ENCODE assay signal across 16 cellular contexts in genomic region chr13:30715837-30716236, GRCh38. TPM values are rescaled to one million over a fixed set of nuclear protein-coding genes. Genes with fewer than 3 reads are reported as not detected.
A peak's percentile ranks its signal among the peaks of the same experiment; 100 is the strongest.
DNase-seq lines count a peak whose midpoint lies in the region; ATAC-seq and TF ChIP-seq lines count a peak whose summit lies in the region.
"Had no signal": no experiment of that assay in that cellular context is flagged by ENCODE, and none has a peak within 500 bp of the region (broad histone marks: within the 10 kb centered on the region; RNA-seq: fewer than 3 reads in every experiment).

No MANE protein-coding gene starts in this region.

- DNase-seq in CD14-positive monocyte (ENCODE audit: low spot score) (no peak), cardiac fibroblast (ENCODE audit: low read depth in 2 of 2) (peak; percentile 52 to 58), left ventricle myocardium inferior (peak; percentile 76), ureter (ENCODE audit: low spot score) (peak; percentile 42), stomach (no peak), HK-2 (ENCODE audit: unreplicated experiment) (no peak)
- DNase-seq: Caco-2, DMS53, KBM-7, NCI-H1105 treated with DMSO at 0.1 percent for 48 hours, NCI-H187 treated with DMSO at 0.1 percent for 48 hours, NCI-H2171, NCI-H446 treated with DMSO at 0.1 percent for 48 hours, NCI-H774, SHP77 had no signal

- no peak for ATAC-seq in GM21447 (IDR thresholded peaks at IDR 0.05; ENCODE audit: unreplicated experiment)

- peaks cover 34 to 46% (median 44%) of the 10 kb centered on the region in 3 donors for H3K27me3 Mint-ChIP-seq in CD14-positive monocyte (ENCODE audit: low read depth in 3 of 3)

- intact Hi-C loops in CD14-positive monocyte (cut with micrococcal nuclease) (loop anchor here in 1 of 2 donors (5.0 kb wide), 1 partner anchor 44 kb away; no protein-coding TSS in a partner anchor), left ventricle myocardium inferior (cut with micrococcal nuclease) (no loop called here), stomach (cut with DNase I; ENCODE audit: low total_unique reads) (no loop called here)

- no peak for TF ChIP-seq POLR2A in stomach (IDR thresholded peaks at IDR 0.05)

- peaks cover 30% of the 10 kb centered on the region for H3K4me1 ChIP-seq in left ventricle myocardium inferior
- peaks cover 0 to 11% (median 0%) of the 10 kb centered on the region in 4 donors for H3K4me1 ChIP-seq in stomach
- H3K4me1 ChIP-seq: Caco-2 had no signal

- peak overlapping the region in 1 of 2 donors; percentile 59 for H3K4me3 Mint-ChIP-seq in CD14-positive monocyte

- H3K27ac Mint-ChIP-seq in CD14-positive monocyte: peak overlapping the region in 6 of 7 donors; percentile 55 to 99 (median 72)

- H3K9me3 ChIP-seq in left ventricle myocardium inferior (replicated peaks): no peaks in the 10 kb centered on the region
- no peaks in the 10 kb centered on the region for H3K9me3 ChIP-seq in stomach
- H3K9me3 ChIP-seq: Caco-2 had no signal

- WGBS in stomach, 5 donors: 58 to 78% (median 73%) methylated on average over 4 of the region's 4 CpGs

- peaks cover 12 to 26% of the 10 kb centered on the region in 2 donors for H3K36me3 Mint-ChIP-seq in CD14-positive monocyte

- TF ChIP-seq CTCF in CD14-positive monocyte (IDR thresholded peaks at IDR 0.05) (no peak), cardiac fibroblast (IDR thresholded peaks at IDR 0.05; ENCODE audit: low read depth, low read length) (no peak), left ventricle myocardium inferior (IDR thresholded peaks at IDR 0.05; ENCODE audit: borderline replicate concordance) (no peak), stomach (IDR thresholded peaks at IDR 0.05) (no peak)

- peaks cover 95% of the 10 kb centered on the region for H3K4me1 Mint-ChIP-seq in CD14-positive monocyte

- H3K27me3 ChIP-seq in left ventricle myocardium inferior (ENCODE audit: low read depth) (no peaks in the 10 kb centered on the region), stomach (no peaks in the 10 kb centered on the region)

- no peak for TF ChIP-seq EP300 in stomach (IDR thresholded peaks at IDR 0.05)

- peaks cover 0 to 7% (median 2%) of the 10 kb centered on the region in 7 donors for H3K9me3 Mint-ChIP-seq in CD14-positive monocyte

- H3K36me3 ChIP-seq in left ventricle myocardium inferior (no peaks in the 10 kb centered on the region), stomach (no peaks in the 10 kb centered on the region)

- H3K27ac ChIP-seq in left ventricle myocardium inferior (replicated peaks) (peak overlapping the region; percentile 40), stomach (no peak overlapping the region)

- H3K4me3 ChIP-seq in cardiac fibroblast (replicated peaks in 1 of 2; ENCODE audit: low read depth in 2 of 2, low read length in 2 of 2): no peak overlapping the region
- no peak overlapping the region for H3K4me3 ChIP-seq in left ventricle myocardium inferior
- no peak overlapping the region for H3K4me3 ChIP-seq in stomach

RNA-seq across cellular contexts. Expression of gene ALOX5AP, which starts 19.5 kb away (rescaled TPM):
- polyA plus RNA-seq in CD14-positive monocyte (100 to 1,000 TPM; 220 to 269 TPM), stomach (10 to 100 TPM in 2 of 3 donors, 1 to 10 TPM in 1; 7.4 to 36.4 (median 30.2) TPM)
- total RNA-seq in left ventricle myocardium inferior (7.2 TPM), ureter (10.7 TPM), stomach (1 to 10 TPM; 1.3 to 9.5 (median 2.9) TPM)

Comparison
In these comparisons a context has a peak if more than half of its experiments do, and no peak if none do; other contexts are left out.
1. DNase-seq: peak in cardiac fibroblast (2 of 2), left ventricle myocardium inferior (single experiment) and ureter (single experiment); none in CD14-positive monocyte (single experiment), stomach (single experiment) and HK-2 (single experiment).